Comparison of ENCODE assay signal across 19 cellular contexts in genomic region chr4:165680821-165681220, GRCh38.
A peak's percentile ranks its signal among the peaks of the same experiment; 100 is the strongest.
DNase-seq lines count a peak whose midpoint lies in the region; ATAC-seq and TF ChIP-seq lines count a peak whose summit lies in the region.
"Had no signal": no experiment of that assay in that cellular context is flagged by ENCODE, and none has a peak within 500 bp of the region (broad histone marks: within the 10 kb centered on the region; RNA-seq: fewer than 3 reads in every experiment).

No MANE protein-coding gene starts in this region.

- H3K27ac ChIP-seq in mammary epithelial cell (ENCODE audit: insufficient read depth, low read depth, low read length), result no peak overlapping the region
- no peak overlapping the region for H3K27ac ChIP-seq in naive thymus-derived CD4-positive, alpha-beta T cell (ENCODE audit: low read depth, low read length)
- H3K27ac ChIP-seq: BLaER1 had no signal

- no peaks in the 10 kb centered on the region for H3K36me3 Mint-ChIP-seq in naive thymus-derived CD4-positive, alpha-beta T cell
- H3K36me3 Mint-ChIP-seq: CD14-positive monocyte; CD4-positive, alpha-beta memory T cell; IgD-negative memory B cell had no signal

- no peak overlapping the region for H3K4me2 ChIP-seq in mammary epithelial cell (ENCODE audit: insufficient read depth, low read depth, low read length)
- H3K4me2 ChIP-seq: BLaER1, GM23338 had no signal

- H3K9ac ChIP-seq in mammary epithelial cell (ENCODE audit: insufficient read depth, low read length), result no peak overlapping the region
- H3K9ac ChIP-seq: BLaER1 had no signal

- dilution Hi-C loops in mammary epithelial cell (cut with HindIII; ENCODE audit: low sequenced_read_pairs), result no loop called here

- 63% methylated on average over 5 of the region's 5 CpGs for WGBS in mammary epithelial cell (ENCODE audit: low coverage, missing lambda C conversion rate)

- no peak overlapping the region for H3K27ac Mint-ChIP-seq in naive thymus-derived CD4-positive, alpha-beta T cell
- H3K27ac Mint-ChIP-seq: CD14-positive monocyte; CD4-positive, alpha-beta memory T cell; GM23338; IgD-negative memory B cell had no signal

- no peaks in the 10 kb centered on the region for H3K79me2 ChIP-seq in mammary epithelial cell (ENCODE audit: insufficient read depth, low read length)

- no peaks in the 10 kb centered on the region for H3K27me3 ChIP-seq in MG63
- H3K27me3 ChIP-seq in mammary epithelial cell (ENCODE audit: insufficient read depth, low read length), result no peaks in the 10 kb centered on the region
- no peaks in the 10 kb centered on the region for H3K27me3 ChIP-seq in naive thymus-derived CD4-positive, alpha-beta T cell (ENCODE audit: control insufficient read depth in 2 of 2, insufficient read depth in 2 of 2, low read length in 2 of 2)
- H3K27me3 ChIP-seq: BLaER1 had no signal

- H3K4me1 ChIP-seq in mammary epithelial cell (ENCODE audit: insufficient read depth, low read length), result peaks cover 38% of the 10 kb centered on the region
- no peaks in the 10 kb centered on the region for H3K4me1 ChIP-seq in naive thymus-derived CD4-positive, alpha-beta T cell (ENCODE audit: control insufficient read depth in 2 of 2, insufficient read depth in 2 of 2, low read length in 2 of 2)
- H3K4me1 ChIP-seq: BLaER1 had no signal

- BruUV-seq in mammary epithelial cell (replicated peaks; lab: Mats Ljungman, UMichigan), result no TSS peak

- no peaks in the 10 kb centered on the region for H4K20me1 ChIP-seq in mammary epithelial cell (ENCODE audit: insufficient read depth, low read length)
- H4K20me1 ChIP-seq: BLaER1 had no signal

- ATAC-seq in GM21528 (IDR thresholded peaks at IDR 0.05; ENCODE audit: low FRiP score, unreplicated experiment), result no peak
- no peak for ATAC-seq in naive thymus-derived CD4-positive, alpha-beta T cell
- ATAC-seq: GM12878, GM23338, HepG2 had no signal

- no peaks in the 10 kb centered on the region for H3K4me1 Mint-ChIP-seq in naive thymus-derived CD4-positive, alpha-beta T cell
- H3K4me1 Mint-ChIP-seq: CD14-positive monocyte; CD4-positive, alpha-beta memory T cell; GM23338; IgD-negative memory B cell had no signal

- DNase-seq in ELR (ENCODE audit: low read depth) (peak; percentile 22), MG63 (peak; percentile 59), mammary epithelial cell (no peak), epithelial cell of esophagus (ENCODE audit: low read depth) (peak; percentile 31), SKM-1 (lab: John Stamatoyannopoulos, UW; ENCODE audit: unreplicated experiment) (no peak), hypothalamus (lab: John Stamatoyannopoulos, UW) (no peak)
- no peak for DNase-seq in naive thymus-derived CD4-positive, alpha-beta T cell
- DNase-seq: 8988T; CD4-positive, alpha-beta memory T cell; DMS153; DMS79 treated with DMSO at 0.1 percent for 48 hours; HCEC 1CT had no signal

- H3K4me3 ChIP-seq in MG63, result no peak overlapping the region
- no peak overlapping the region for H3K4me3 ChIP-seq in mammary epithelial cell (replicated peaks in 1 of 3; ENCODE audit: insufficient read depth in 1 of 3, low read depth in 2 of 3, low read length in 3 of 3)
- H3K4me3 ChIP-seq in epithelial cell of esophagus (ENCODE audit: low read length), result no peak overlapping the region
- H3K4me3 ChIP-seq in naive thymus-derived CD4-positive, alpha-beta T cell (ENCODE audit: low read length), result no peak overlapping the region
- H3K4me3 ChIP-seq: BLaER1, GM12878, GM23338 had no signal

- POLR2A ChIA-PET in naive thymus-derived CD4-positive, alpha-beta T cell (lab: Charles Lee), result no interaction called here

- in situ Hi-C loops in mammary epithelial cell (cut with MboI; ENCODE audit: low sequenced_read_pairs in 2 of 2), result no loop called here

- no peak for TF ChIP-seq CTCF in mammary epithelial cell (conservative IDR thresholded peaks at IDR 0.05 in 1 of 2, IDR thresholded peaks at IDR 0.05 in 1 of 2; ENCODE audit: extremely low read depth in 1 of 2, insufficient read depth in 1 of 2, low read depth in 1 of 2, low read length in 2 of 2)
- TF ChIP-seq CTCF in epithelial cell of esophagus (IDR thresholded peaks at IDR 0.05; ENCODE audit: insufficient read depth, low read depth, low read length, missing control alignments), result no peak

- no peaks in the 10 kb centered on the region for H3K27me3 Mint-ChIP-seq in naive thymus-derived CD4-positive, alpha-beta T cell
- H3K27me3 Mint-ChIP-seq: CD4-positive, alpha-beta memory T cell; IgD-negative memory B cell had no signal

- H3K4me3 Mint-ChIP-seq in naive thymus-derived CD4-positive, alpha-beta T cell, result no peak overlapping the region
- H3K4me3 Mint-ChIP-seq: CD14-positive monocyte; CD4-positive, alpha-beta memory T cell; GM23338; IgD-negative memory B cell had no signal

- peak overlapping the region; percentile 56 for H2AFZ ChIP-seq in mammary epithelial cell (ENCODE audit: low read depth, low read length)
- H2AFZ ChIP-seq: GM23338 had no signal

- H3K36me3 ChIP-seq in MG63 (no peaks in the 10 kb centered on the region), mammary epithelial cell (ENCODE audit: insufficient read depth, low read length) (no peaks in the 10 kb centered on the region)
- no peaks in the 10 kb centered on the region for H3K36me3 ChIP-seq in naive thymus-derived CD4-positive, alpha-beta T cell (ENCODE audit: control insufficient read depth in 2 of 3, insufficient read depth in 3 of 3, low read length in 3 of 3)
- H3K36me3 ChIP-seq: BLaER1 had no signal

- peaks cover 0 to 8% (median 0%) of the 10 kb centered on the region in 11 donors for H3K9me3 Mint-ChIP-seq in naive thymus-derived CD4-positive, alpha-beta T cell
- H3K9me3 Mint-ChIP-seq: GM23338 had no signal

- CTCF ChIA-PET in mammary epithelial cell (lab: Charles Lee; ENCODE audit: low non-redundant PET), result no interaction called here
- CTCF ChIA-PET in naive thymus-derived CD4-positive, alpha-beta T cell (lab: Charles Lee), result no interaction called here

- no peaks in the 10 kb centered on the region for H3K9me3 ChIP-seq in MG63
- H3K9me3 ChIP-seq in mammary epithelial cell (replicated peaks; ENCODE audit: insufficient read depth, low read length), result no peaks in the 10 kb centered on the region
- no peaks in the 10 kb centered on the region for H3K9me3 ChIP-seq in naive thymus-derived CD4-positive, alpha-beta T cell (ENCODE audit: control insufficient read depth in 2 of 3, low read length in 3 of 3)
- H3K9me3 ChIP-seq: BLaER1 had no signal

- intact Hi-C loops in mammary epithelial cell (cut with micrococcal nuclease), result no loop called here
- intact Hi-C loops in naive thymus-derived CD4-positive, alpha-beta T cell (cut with micrococcal nuclease), result no loop called here

Comparison
In these comparisons a context has a peak if more than half of its experiments do, and no peak if none do; other contexts are left out.
1. DNase-seq: peak in ELR (single experiment), MG63 (single experiment) and epithelial cell of esophagus (single experiment); none in mammary epithelial cell (single experiment), SKM-1 (single experiment), hypothalamus (0 of 51) and naive thymus-derived CD4-positive, alpha-beta T cell (0 of 9).